In genomic region chr9:137262173-137262908, GRCh38 we compare ENCODE assay signal across 1 cellular context.
TF ChIP-seq lines count a peak whose summit lies in the region.

No MANE protein-coding gene starts in this region.

TF ChIP-seq in HepG2, 621 proteins besides CTCF, POLR2A, EP300 and RAD21:
- TF ChIP-seq ERF (CRISPR knock-in tag; IDR thresholded peaks at IDR 0.05) (0 out of 2 replicates have a peak, but pooled peaks have one; percentile 26), ZBTB38 (CRISPR knock-in tag; IDR thresholded peaks at IDR 0.05) (peak; percentile 86), RFX5 (IDR thresholded peaks at IDR 0.05; ENCODE audit: low read depth, low read length) (peak; percentile 48; the same call in 1 of the 2 replicates), ZBTB33 (CRISPR knock-in tag; IDR thresholded peaks at IDR 0.05) (peak; percentile 99), KDM2A (CRISPR knock-in tag; IDR thresholded peaks at IDR 0.05; ENCODE audit: borderline replicate concordance, low read depth) (peak; percentile 21; the same call in 1 of the 2 replicates), STAG1 (CRISPR knock-in tag; IDR thresholded peaks at IDR 0.05) (peak; percentile 51)
